ENCODE assay signal across 13 cellular contexts in genomic region chr11:66157182-66157864, GRCh38.
A peak's percentile ranks its signal among the peaks of the same experiment; 100 is the strongest.
DNase-seq lines count a peak whose midpoint lies in the region; ATAC-seq and TF ChIP-seq lines count a peak whose summit lies in the region.
"Had no signal": no experiment of that assay in that cellular context is flagged by ENCODE, and none has a peak within 500 bp of the region (broad histone marks: within the 10 kb centered on the region; RNA-seq: fewer than 3 reads in every experiment).

No MANE protein-coding gene starts in this region.

- H3K36me3 ChIP-seq in CD8-positive, alpha-beta memory T cell (ENCODE audit: insufficient read depth, low read length) = no peaks in the 10 kb centered on the region
- H3K36me3 ChIP-seq in heart right ventricle (no peaks in the 10 kb centered on the region), body of pancreas (replicated peaks in 1 of 2; ENCODE audit: insufficient read depth in 1 of 2, low read depth in 2 of 2) (no peaks in the 10 kb centered on the region)

- H3K27ac Mint-ChIP-seq in CD8-positive, alpha-beta memory T cell = peak overlapping the region in 7 of 8 donors; percentile 13 to 69 (median 43)

- peaks cover 0 to 14% (median 6%) of the 10 kb centered on the region in 3 donors for H3K36me3 Mint-ChIP-seq in CD8-positive, alpha-beta memory T cell

- CTCF ChIA-PET in CD8-positive, alpha-beta memory T cell (lab: Charles Lee) = interaction anchor here (1.4 kb wide), 1 partner anchor 12 kb away, joined by 4 read pairs; no protein-coding TSS in a partner anchor

- in situ Hi-C loops in GM13976 (cut with MboI; ENCODE audit: low sequenced_read_pairs, unreplicated experiment) = no loop called here

- H3K27me3 ChIP-seq in CD8-positive, alpha-beta memory T cell (ENCODE audit: insufficient read depth, low read length, poor library complexity, severe bottlenecking) = no peaks in the 10 kb centered on the region
- H3K27me3 ChIP-seq in heart right ventricle (no peaks in the 10 kb centered on the region), body of pancreas (no peaks in the 10 kb centered on the region)

- ATAC-seq in HG03439 (IDR thresholded peaks at IDR 0.05; ENCODE audit: unreplicated experiment) (no peak), heart right ventricle (no peak), body of pancreas (no peak)
- ATAC-seq: mucosa of descending colon, psoas muscle had no signal

- H3K9me3 ChIP-seq in CD8-positive, alpha-beta memory T cell (ENCODE audit: low read length) = no peaks in the 10 kb centered on the region
- H3K9me3 ChIP-seq in heart right ventricle = peaks cover 0 to 7% (median 0%) of the 10 kb centered on the region in 11 donors
- no peaks in the 10 kb centered on the region for H3K9me3 ChIP-seq in body of pancreas
- H3K9me3 ChIP-seq: mucosa of descending colon, psoas muscle had no signal

- H3K4me1 Mint-ChIP-seq in CD8-positive, alpha-beta memory T cell = peaks cover 51 to 80% (median 74%) of the 10 kb centered on the region in 3 donors

- H3K4me1 ChIP-seq in CD8-positive, alpha-beta memory T cell (ENCODE audit: insufficient read depth, low read length) = peaks cover 18% of the 10 kb centered on the region
- H3K4me1 ChIP-seq in heart right ventricle = peaks cover 0 to 23% (median 3%) of the 10 kb centered on the region in 9 donors
- no peaks in the 10 kb centered on the region for H3K4me1 ChIP-seq in body of pancreas

- TF ChIP-seq POLR2A in body of pancreas (IDR thresholded peaks at IDR 0.05) = no peak

- H3K27ac ChIP-seq in CD8-positive, alpha-beta memory T cell (ENCODE audit: low read depth, low read length) = no peak overlapping the region
- H3K27ac ChIP-seq in heart right ventricle = no peak overlapping the region
- no peak overlapping the region for H3K27ac ChIP-seq in body of pancreas
- H3K27ac ChIP-seq: psoas muscle had no signal

- no peaks in the 10 kb centered on the region for H3K9me3 Mint-ChIP-seq in CD8-positive, alpha-beta memory T cell

- intact Hi-C loops in heart right ventricle (cut with DNase I) = no loop called here
- intact Hi-C loops in body of pancreas (cut with DNase I) = no loop called here

- no peak overlapping the region for H3K4me3 Mint-ChIP-seq in CD8-positive, alpha-beta memory T cell

- POLR2A ChIA-PET in CD8-positive, alpha-beta memory T cell (lab: Charles Lee) = interaction anchor here (0.6 kb wide), 1 partner anchor 172 kb away, joined by 3 read pairs; no protein-coding TSS in a partner anchor

- no peak for DNase-seq in CD8-positive, alpha-beta memory T cell
- DNase-seq in GM13976 (ENCODE audit: low spot score) (peak; percentile 42), RPMI8226 (peak; percentile 29), fibroblast of the aortic adventitia (ENCODE audit: low read depth) (peak; percentile 16), heart right ventricle (no peak), body of pancreas (no peak), D341Med (ENCODE audit: low spot score) (no peak)
- DNase-seq: activated CD8-positive, alpha-beta memory T cell treated with anti-CD3 and anti-CD28 coated beads for 24 hours; C1 segment of cervical spinal cord; mucosa of descending colon; psoas muscle; stimulated activated CD4-positive, alpha-beta T cell treated with anti-CD3 and anti-CD28 coated beads, Interleukin-1b, Interleukin-23, amount 100 ng/mL, for 48 hours had no signal

- no peak overlapping the region for H3K4me3 ChIP-seq in CD8-positive, alpha-beta memory T cell (ENCODE audit: low read length)
- H3K4me3 ChIP-seq in fibroblast of the aortic adventitia (ENCODE audit: low read depth, low read length) (no peak overlapping the region), heart right ventricle (no peak overlapping the region), body of pancreas (no peak overlapping the region)
- H3K4me3 ChIP-seq: mucosa of descending colon, psoas muscle had no signal

- no peak for TF ChIP-seq CTCF in GM13976 (IDR thresholded peaks at IDR 0.05; ENCODE audit: borderline replicate concordance, control extremely low read depth, extremely low read depth, insufficient read depth, missing control alignments)
- TF ChIP-seq CTCF in fibroblast of the aortic adventitia (IDR thresholded peaks at IDR 0.05; ENCODE audit: insufficient read depth, low read length) = no peak
- TF ChIP-seq CTCF in heart right ventricle (IDR thresholded peaks at IDR 0.05) = no peak
- no peak for TF ChIP-seq CTCF in body of pancreas (IDR thresholded peaks at IDR 0.05)

- H3K27me3 Mint-ChIP-seq in CD8-positive, alpha-beta memory T cell = no peaks in the 10 kb centered on the region

Comparison
In these comparisons a context has a peak if more than half of its experiments do, and no peak if none do; other contexts are left out.
1. DNase-seq: peak in GM13976 (single experiment), RPMI8226 (single experiment) and fibroblast of the aortic adventitia (single experiment); none in CD8-positive, alpha-beta memory T cell (0 of 5), heart right ventricle (0 of 2), body of pancreas (0 of 4) and D341Med (single experiment).